In the genomic region with DNA sequence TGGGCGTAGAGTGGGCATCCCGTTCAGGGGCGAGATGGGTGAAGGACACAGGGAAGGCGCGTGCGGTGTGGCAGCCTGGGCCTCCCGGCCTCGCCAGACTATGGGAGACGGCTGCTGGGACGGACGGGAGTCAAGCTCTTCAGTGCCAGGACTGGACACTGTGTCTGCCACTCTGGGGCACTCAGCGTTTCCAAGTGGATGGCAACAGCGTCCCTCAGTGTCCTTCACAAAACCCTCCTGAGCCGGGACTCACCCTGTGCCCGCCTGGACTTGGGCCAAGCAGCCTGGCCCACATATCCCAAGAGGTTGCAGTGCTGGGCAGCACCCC, we compare ENCODE assay signal across 1 cellular context.
TF ChIP-seq lines count a peak whose summit lies in the region.

No MANE protein-coding gene starts in this region.

TF ChIP-seq in IMR-90, 13 proteins besides CTCF, POLR2A, EP300 and RAD21 (continued from another document):
- TF ChIP-seq, protein P1, sequence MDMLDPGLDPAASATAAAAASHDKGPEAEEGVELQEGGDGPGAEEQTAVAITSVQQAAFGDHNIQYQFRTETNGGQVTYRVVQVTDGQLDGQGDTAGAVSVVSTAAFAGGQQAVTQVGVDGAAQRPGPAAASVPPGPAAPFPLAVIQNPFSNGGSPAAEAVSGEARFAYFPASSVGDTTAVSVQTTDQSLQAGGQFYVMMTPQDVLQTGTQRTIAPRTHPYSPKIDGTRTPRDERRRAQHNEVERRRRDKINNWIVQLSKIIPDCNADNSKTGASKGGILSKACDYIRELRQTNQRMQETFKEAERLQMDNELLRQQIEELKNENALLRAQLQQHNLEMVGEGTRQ (IDR thresholded peaks at IDR 0.05; ENCODE audit: low read depth, low read length): no peak
- TF ChIP-seq MAFK (IDR thresholded peaks at IDR 0.05; ENCODE audit: low read depth, low read length) (no peak), NFE2L2 (IDR thresholded peaks at IDR 0.05; ENCODE audit: low read depth, low read length) (no peak), CEBPB (IDR thresholded peaks at IDR 0.05; ENCODE audit: low read depth, low read length) (no peak), MAZ (IDR thresholded peaks at IDR 0.05; ENCODE audit: borderline replicate concordance, low read depth, low read length) (no peak), MXI1 (IDR thresholded peaks at IDR 0.05; ENCODE audit: borderline replicate concordance, low read depth, low read length) (no peak), FOS (IDR thresholded peaks at IDR 0.05; ENCODE audit: low read depth, low read length) (no peak)
